Comparison of ENCODE assay signal across 22 cellular contexts in genomic region chr15:35616436-35617271, GRCh38.
DNase-seq lines count a peak whose midpoint lies in the region; ATAC-seq and TF ChIP-seq lines count a peak whose summit lies in the region.
"Had no signal": no experiment of that assay in that cellular context is flagged by ENCODE, and none has a peak within 500 bp of the region (broad histone marks: within the 10 kb centered on the region; RNA-seq: fewer than 3 reads in every experiment).

No MANE protein-coding gene starts in this region.

- no peak for TF ChIP-seq POLR2A in gastrocnemius medialis (IDR thresholded peaks at IDR 0.05)

- no peak for TF ChIP-seq CTCF in HFF-Myc (IDR thresholded peaks at IDR 0.05; ENCODE audit: low read depth, low read length, missing control alignments)
- TF ChIP-seq CTCF in choroid plexus epithelial cell (conservative IDR thresholded peaks at IDR 0.05; ENCODE audit: low read depth, low read length), result no peak
- TF ChIP-seq CTCF in endodermal cell (conservative IDR thresholded peaks at IDR 0.05), result no peak
- no peak for TF ChIP-seq CTCF in gastrocnemius medialis (IDR thresholded peaks at IDR 0.05 in 4 of 5, conservative IDR thresholded peaks at IDR 0.05 in 1 of 5)

- no peak overlapping the region for H3K27ac ChIP-seq in ACC112 (ENCODE audit: low read depth, low read length)
- no peak overlapping the region for H3K27ac ChIP-seq in endodermal cell (ENCODE audit: low read depth, low read length)
- H3K27ac ChIP-seq in gastrocnemius medialis, result no peak overlapping the region
- H3K27ac ChIP-seq: 22Rv1, HL-60, Peyer's patch, SJSA1 had no signal

- H3K27me3 ChIP-seq in ACC112 (ENCODE audit: insufficient read depth, low read length), result no peaks in the 10 kb centered on the region
- no peaks in the 10 kb centered on the region for H3K27me3 ChIP-seq in endodermal cell (ENCODE audit: control insufficient read depth, insufficient read depth, low read length, poor library complexity, severe bottlenecking)
- H3K27me3 ChIP-seq in gastrocnemius medialis, result no peaks in the 10 kb centered on the region
- H3K27me3 ChIP-seq: Peyer's patch, SJSA1 had no signal

- H3K9me3 Mint-ChIP-seq in endodermal cell, result no peaks in the 10 kb centered on the region

- no peak overlapping the region for H3K9ac ChIP-seq in endodermal cell (ENCODE audit: extremely low read depth, low read length, poor library complexity, severe bottlenecking)

- H3K27me3 Mint-ChIP-seq in endodermal cell (ENCODE audit: insufficient read depth), result no peaks in the 10 kb centered on the region

- H3K36me3 Mint-ChIP-seq in endodermal cell (ENCODE audit: low read depth), result no peaks in the 10 kb centered on the region

- WGBS in endodermal cell (ENCODE audit: insufficient coverage in 1 of 2, insufficient read length in 1 of 2), 2 experiments, result 100% methylated on average over 1 of the region's 1 CpG; no CpG with 5 or more reads in 1 of the 2 experiments

- no peak overlapping the region for H3K4me3 Mint-ChIP-seq in endodermal cell

- DNase-seq in HFF-Myc (ENCODE audit: extremely low read depth, low read depth) (peak; percentile 60), NAMALWA (ENCODE audit: low spot score) (peak; percentile 4), choroid plexus epithelial cell (ENCODE audit: low read depth) (peak; percentile 47), NCI-H2196 treated with DMSO at 0.1 percent for 48 hours (lab: John Stamatoyannopoulos, UW; ENCODE audit: unreplicated experiment) (no peak), endodermal cell (no peak), gastrocnemius medialis (no peak)
- DNase-seq: AML-193, C1 segment of cervical spinal cord, DMS79, KG1, NCI-H1105 treated with DMSO at 0.1 percent for 48 hours, NCI-H2029 treated with DMSO at 0.1 percent for 48 hours, NCI-H345, NCI-H524, NCI-H82, Peyer's patch had no signal

- ATAC-seq in HG02870 (IDR thresholded peaks at IDR 0.05; ENCODE audit: unreplicated experiment), result no peak
- no peak for ATAC-seq in gastrocnemius medialis
- ATAC-seq: HCT116 had no signal

- H3K4me1 Mint-ChIP-seq in endodermal cell, result no peaks in the 10 kb centered on the region

- no peak overlapping the region for H3K4me3 ChIP-seq in ACC112 (ENCODE audit: low read depth, low read length)
- H3K4me3 ChIP-seq in HFF-Myc (replicated peaks; ENCODE audit: low read depth, low read length), result no peak overlapping the region
- H3K4me3 ChIP-seq in choroid plexus epithelial cell (ENCODE audit: low read depth, low read length), result no peak overlapping the region
- no peak overlapping the region for H3K4me3 ChIP-seq in endodermal cell (ENCODE audit: low read length)
- no peak overlapping the region for H3K4me3 ChIP-seq in gastrocnemius medialis
- H3K4me3 ChIP-seq: Peyer's patch, SJSA1 had no signal

- H3K79me2 ChIP-seq in ACC112 (ENCODE audit: control insufficient read depth, insufficient read depth, low read length, unreplicated experiment), result no peaks in the 10 kb centered on the region

- H3K4me1 ChIP-seq in ACC112 (ENCODE audit: control insufficient read depth, insufficient read depth, low read length, unreplicated experiment), result peaks cover 4% of the 10 kb centered on the region
- H3K4me1 ChIP-seq in endodermal cell (ENCODE audit: control insufficient read depth, insufficient read depth, low read length), result no peaks in the 10 kb centered on the region
- no peaks in the 10 kb centered on the region for H3K4me1 ChIP-seq in gastrocnemius medialis
- H3K4me1 ChIP-seq: Peyer's patch, SJSA1 had no signal

- intact Hi-C loops in gastrocnemius medialis (cut with DNase I; ENCODE audit: low total_unique reads), result no loop called here

- H2AFZ ChIP-seq in ACC112 (ENCODE audit: low read length, unreplicated experiment), result peak overlapping the region; percentile 31

- H3K9me3 ChIP-seq in endodermal cell (ENCODE audit: control insufficient read depth, low read length) (no peaks in the 10 kb centered on the region), gastrocnemius medialis (no peaks in the 10 kb centered on the region)
- H3K9me3 ChIP-seq: Peyer's patch, SJSA1 had no signal

- no peaks in the 10 kb centered on the region for H3K36me3 ChIP-seq in ACC112 (ENCODE audit: insufficient read depth, low read length)
- no peaks in the 10 kb centered on the region for H3K36me3 ChIP-seq in endodermal cell (ENCODE audit: control insufficient read depth, insufficient read depth, low read length)
- no peaks in the 10 kb centered on the region for H3K36me3 ChIP-seq in gastrocnemius medialis
- H3K36me3 ChIP-seq: Peyer's patch, SJSA1 had no signal

- in situ Hi-C loops in gastrocnemius medialis (cut with MboI; ENCODE audit: low sequenced_read_pairs in 4 of 4), result no loop called here

- H3K27ac Mint-ChIP-seq in endodermal cell, result no peak overlapping the region

Comparison
In these comparisons a context has a peak if more than half of its experiments do, and no peak if none do; other contexts are left out.
1. DNase-seq: peak in HFF-Myc (single experiment), NAMALWA (single experiment) and choroid plexus epithelial cell (single experiment); none in NCI-H2196 treated with DMSO at 0.1 percent for 48 hours (single experiment), endodermal cell (single experiment) and gastrocnemius medialis (0 of 2).